Comparison of ENCODE assay signal across 9 cellular contexts in genomic region chr19:9139609-9140158, GRCh38. TPM values are rescaled to one million over a fixed set of nuclear protein-coding genes. Genes with fewer than 3 reads are reported as not detected.
DNase-seq lines count a peak whose midpoint lies in the region; ATAC-seq and TF ChIP-seq lines count a peak whose summit lies in the region.
"Had no signal": no experiment of that assay in that cellular context is flagged by ENCODE, and none has a peak within 500 bp of the region (broad histone marks: within the 10 kb centered on the region; RNA-seq: fewer than 3 reads in every experiment).

No MANE protein-coding gene starts in this region.

- peak overlapping the region; percentile 82 for H3K27ac ChIP-seq in effector memory CD4-positive, alpha-beta T cell (ENCODE audit: insufficient read depth, low read length, poor library complexity, severe bottlenecking)
- H3K27ac ChIP-seq in foreskin keratinocyte: no peak overlapping the region

- H3K4me1 ChIP-seq in NT2/D1 (ENCODE audit: insufficient read depth, insufficient read length) (no peaks in the 10 kb centered on the region), foreskin keratinocyte (peaks cover 6% of the 10 kb centered on the region)
- H3K4me1 ChIP-seq in effector memory CD4-positive, alpha-beta T cell (ENCODE audit: control insufficient read depth, insufficient read depth, low read length, poor library complexity, severe bottlenecking): peaks cover 14% of the 10 kb centered on the region

- H3K27me3 Mint-ChIP-seq in natural killer cell (ENCODE audit: low read depth in 2 of 2): peaks cover 0 to 3% of the 10 kb centered on the region in 2 donors

- H3K4me3 Mint-ChIP-seq in natural killer cell: peak overlapping the region; percentile 98

- H3K36me3 Mint-ChIP-seq in natural killer cell: peaks cover 4% of the 10 kb centered on the region

- peaks cover 35 to 44% of the 10 kb centered on the region in 2 donors for H3K4me1 Mint-ChIP-seq in natural killer cell

- H3K27ac Mint-ChIP-seq in natural killer cell: peak overlapping the region; percentile 95 to 99

- DNase-seq in Right ventricle myocardium inferior (ENCODE audit: missing footprints) (no peak), left cardiac atrium (no peak), NT2/D1 (ENCODE audit: low read depth, low spot score) (no peak), natural killer cell (no peak), GM03348 (ENCODE audit: low spot score) (no peak), foreskin keratinocyte (no peak)
- no peak for DNase-seq in effector memory CD4-positive, alpha-beta T cell
- no peak for DNase-seq in stimulated activated CD4-positive, alpha-beta T cell treated with anti-CD3 and anti-CD28 coated beads, Interleukin-2, amount 100 ng/mL, for 24 hours

- H3K4me3 ChIP-seq in NT2/D1 (ENCODE audit: insufficient read length, low read depth): peak overlapping the region; percentile 97
- H3K4me3 ChIP-seq in effector memory CD4-positive, alpha-beta T cell (ENCODE audit: insufficient read depth, low read depth, low read length, poor library complexity, severe bottlenecking): peak overlapping the region; percentile 77

- H3K9me3 ChIP-seq in NT2/D1 (ENCODE audit: insufficient read depth, low read length): peaks cover 21% of the 10 kb centered on the region
- H3K9me3 ChIP-seq in effector memory CD4-positive, alpha-beta T cell (ENCODE audit: control insufficient read depth, low read length): peaks cover 2% of the 10 kb centered on the region

- peaks cover 0 to under 1% of the 10 kb centered on the region in 2 donors for H3K9me3 Mint-ChIP-seq in natural killer cell

- H3K36me3 ChIP-seq in NT2/D1 (ENCODE audit: insufficient read depth, insufficient read length, low read length): peaks cover 20% of the 10 kb centered on the region
- H3K36me3 ChIP-seq in effector memory CD4-positive, alpha-beta T cell (ENCODE audit: control insufficient read depth, insufficient read depth, low read length): peaks cover 4% of the 10 kb centered on the region

- intact Hi-C loops in Right ventricle myocardium inferior (cut with DNase I) (loop anchor here (2.0 to 10.0 kb wide), 4 partner anchors 168 to 653 kb away; partner anchors contain the start of genes ZNF121, ZNF266 and ZNF699), left cardiac atrium (cut with DNase I) (loop anchor here in 1 of 2 donors (5.0 kb wide), 1 partner anchor 658 kb away; no protein-coding TSS in a partner anchor), natural killer cell (cut with micrococcal nuclease) (loop anchor here (1.0 to 10.0 kb wide), 5 partner anchors 168 to 888 kb away; partner anchors contain the start of genes ZNF266, ZNF561 and ZNF699)

- TF ChIP-seq CTCF in natural killer cell (IDR thresholded peaks at IDR 0.05): no peak
- TF ChIP-seq CTCF in foreskin keratinocyte (conservative IDR thresholded peaks at IDR 0.05): no peak

- H3K27me3 ChIP-seq in NT2/D1 (ENCODE audit: insufficient read depth, insufficient read length) (no peaks in the 10 kb centered on the region), foreskin keratinocyte (no peaks in the 10 kb centered on the region)
- H3K27me3 ChIP-seq in effector memory CD4-positive, alpha-beta T cell (replicated peaks; ENCODE audit: control insufficient read depth, insufficient read depth, low read length, poor library complexity, severe bottlenecking): no peaks in the 10 kb centered on the region

- ATAC-seq in Right ventricle myocardium inferior (peak; percentile 17), left cardiac atrium (no peak), natural killer cell (peak in 1 of 3 donors; percentile 6), foreskin keratinocyte (no peak)

- H3K9ac ChIP-seq in NT2/D1 (ENCODE audit: insufficient read length, low read depth): peak overlapping the region; percentile 99

RNA-seq across cellular contexts. Expression of gene ZNF317, which starts 0.5 kb away (rescaled TPM):
- total RNA-seq in Right ventricle myocardium inferior (14.7 TPM), left cardiac atrium (10 to 100 TPM; 11.3 to 19.1 TPM), natural killer cell (10 to 100 TPM; 78.0 to 91.2 (median 82.8) TPM), foreskin keratinocyte (27.6 and 28.8 TPM in 2 replicates)
- 20.3 and 22.8 TPM in 2 replicates for polyA plus RNA-seq in foreskin keratinocyte

RNA-seq across cellular contexts. Expression of gene OR7G3, which starts 12.9 kb away (rescaled TPM):
- total RNA-seq in Right ventricle myocardium inferior (not detected), left cardiac atrium (not detected), natural killer cell (not detected), foreskin keratinocyte (not detected in 2 replicates)
- not detected in 2 replicates for polyA plus RNA-seq in foreskin keratinocyte
- total RNA-seq: lung microvascular endothelial cell had no signal

RNA-seq across cellular contexts. Expression of gene OR7G1, which starts 24.1 kb away (rescaled TPM):
- total RNA-seq in Right ventricle myocardium inferior (not detected), left cardiac atrium (not detected), natural killer cell (not detected), foreskin keratinocyte (not detected in 2 replicates)
- not detected in 2 replicates for polyA plus RNA-seq in foreskin keratinocyte
- total RNA-seq: lung microvascular endothelial cell had no signal

RNA-seq across cellular contexts. Expression of gene OR7G2, which starts 32.4 kb away (rescaled TPM):
- total RNA-seq in Right ventricle myocardium inferior (not detected), left cardiac atrium (not detected), natural killer cell (not detected), foreskin keratinocyte (not detected in 2 replicates)
- polyA plus RNA-seq in foreskin keratinocyte: not detected in 2 replicates
- total RNA-seq: lung microvascular endothelial cell had no signal

RNA-seq across cellular contexts. Expression of gene OR7D2, which starts 39.1 kb away (rescaled TPM):
- total RNA-seq in Right ventricle myocardium inferior (0.08 TPM), left cardiac atrium (under 1 TPM in 1 of 2 donors, not detected in 1; 0.21 TPM), natural killer cell (not detected), foreskin keratinocyte (not detected in 2 replicates)
- not detected in 2 replicates for polyA plus RNA-seq in foreskin keratinocyte
- total RNA-seq: lung microvascular endothelial cell had no signal
